Comparison of ENCODE assay signal across 18 cellular contexts in the genomic region with DNA sequence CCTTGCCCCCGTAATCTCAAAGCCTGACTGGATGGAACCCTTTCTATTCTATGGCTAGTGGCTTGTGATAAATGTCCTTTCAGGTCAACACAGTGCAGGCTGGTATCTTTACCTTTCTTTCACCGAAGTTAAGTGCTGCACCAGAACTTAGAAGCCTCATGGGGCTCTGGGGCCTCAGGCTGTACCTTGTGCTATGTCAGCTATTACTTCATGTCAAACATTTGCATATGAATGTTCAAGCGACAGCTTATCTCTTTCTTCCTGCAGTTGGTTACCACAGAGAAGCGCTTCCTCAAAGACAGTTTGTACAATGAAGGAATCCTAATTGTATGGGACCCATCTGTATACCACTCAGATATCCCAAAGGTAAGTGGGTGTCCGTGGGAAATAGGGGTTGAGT.
A peak's percentile ranks its signal among the peaks of the same experiment; 100 is the strongest.
DNase-seq lines count a peak whose midpoint lies in the region; ATAC-seq, FAIRE-seq and TF ChIP-seq lines count a peak whose summit lies in the region.
"Had no signal": no experiment of that assay in that cellular context is flagged by ENCODE, and none has a peak within 500 bp of the region (broad histone marks: within the 10 kb centered on the region; RNA-seq: fewer than 3 reads in every experiment).

No MANE protein-coding gene starts in this region.

- H3K9me3 Mint-ChIP-seq in activated B cell treated with CpG ODN at 0.5 μM for 24 hours = no peaks in the 10 kb centered on the region
- peaks cover 2 to 6% of the 10 kb centered on the region in 2 donors for H3K9me3 Mint-ChIP-seq in stimulated activated naive B cell treated with anti-CD40 and anti-IgM and Interleukin-4, amounts not matched to agents 10 μg/mL and 1 μg/mL and 100 μg/mL, for 72 hours
- H3K9me3 Mint-ChIP-seq in Calu3 (ENCODE audit: low read depth, unreplicated experiment) = peaks cover 6% of the 10 kb centered on the region

- H3K9ac ChIP-seq in HepG2 (ENCODE audit: insufficient read depth, low read depth, low read length) = no peak overlapping the region

- no peak overlapping the region for H2AFZ ChIP-seq in HepG2 (ENCODE audit: low read length)

- H3K4me2 ChIP-seq in HepG2 (ENCODE audit: low read depth, low read length) = no peak overlapping the region

- CTCF ChIA-PET in HepG2 (lab: Yijun Ruan, JAX; ENCODE audit: low intra/inter-chr PET ratio, low total read pairs) (no interaction called here), activated B cell treated with CpG ODN at 0.5 μM for 24 hours (lab: Charles Lee) (interaction anchor here (1.3 kb wide), 1 partner anchor 223 kb away, joined by 4 read pairs; no protein-coding TSS in a partner anchor), Calu3 (lab: Charles Lee) (no interaction called here)

- no peaks in the 10 kb centered on the region for H3K9me3 ChIP-seq in HepG2 (ENCODE audit: low read length)
- no peaks in the 10 kb centered on the region for H3K9me3 ChIP-seq in right lobe of liver

- intact Hi-C loops in HepG2 (cut with micrococcal nuclease; ENCODE audit: unreplicated experiment) (no loop called here), right lobe of liver (cut with DNase I) (no loop called here), activated B cell treated with CpG ODN at 0.5 μM for 24 hours (cut with micrococcal nuclease) (loop anchor here (1.0 to 2.0 kb wide), 2 partner anchors 8 to 16 kb away; no protein-coding TSS in a partner anchor), Calu3 (cut with micrococcal nuclease; ENCODE audit: unreplicated experiment) (loop anchor here (5.0 kb wide), 1 partner anchor 120 kb away; no protein-coding TSS in a partner anchor)

- FAIRE-seq in HepG2 (lab: Jason Lieb, UNC) = no peak

- no peak for TF ChIP-seq RAD21 in HepG2 (CRISPR knock-in tag; IDR thresholded peaks at IDR 0.05)

- TF ChIP-seq EP300 in HepG2 (IDR thresholded peaks at IDR 0.05; ENCODE audit: low read depth in 2 of 2, low read length in 2 of 2) (no peak; a peak in 1 of 4 replicates), HepG2 (CRISPR knock-in tag; IDR thresholded peaks at IDR 0.05; ENCODE audit: borderline replicate concordance) (no peak)

- H3K36me3 ChIP-seq in HepG2 (replicated peaks in 1 of 2; ENCODE audit: control insufficient read depth in 1 of 2, insufficient read depth in 2 of 2, low read length in 2 of 2) = peaks cover 51 to 88% of the 10 kb centered on the region in 2 experiments
- H3K36me3 ChIP-seq in right lobe of liver = peaks cover 14 to 88% (median 44%) of the 10 kb centered on the region in 4 donors

- peaks cover 95% of the 10 kb centered on the region for H3K36me3 Mint-ChIP-seq in activated B cell treated with CpG ODN at 0.5 μM for 24 hours (ENCODE audit: low read depth)
- H3K36me3 Mint-ChIP-seq in stimulated activated naive B cell treated with anti-CD40 and anti-IgM and Interleukin-4, amounts not matched to agents 10 μg/mL and 1 μg/mL and 100 μg/mL, for 72 hours = peaks cover 57 to 76% of the 10 kb centered on the region in 2 donors
- no peaks in the 10 kb centered on the region for H3K36me3 Mint-ChIP-seq in Calu3 (ENCODE audit: insufficient read depth, unreplicated experiment)

- DNase-seq in HepG2 (ENCODE audit: low spot score) (no peak), right lobe of liver (no peak), NCI-H526 treated with DMSO at 0.1 percent for 48 hours (lab: John Stamatoyannopoulos, UW) (peak; percentile 13), activated B cell treated with CpG ODN at 0.5 μM for 24 hours (no peak), Calu3 (no peak)
- DNase-seq in stimulated activated naive B cell treated with anti-CD40 and anti-IgM and Interleukin-4, amounts not matched to agents 10 μg/mL and 1 μg/mL and 100 μg/mL, for 72 hours = no peak
- no peak for DNase-seq in central memory CD4-positive, alpha-beta T cell
- DNase-seq: anterior cingulate cortex, cortex of kidney, DMS53, left ventricle myocardium inferior, NCI-H146, NCI-H510A treated with DMSO at 0.1 percent for 48 hours, nephron progenitor cell, retina had no signal

- H3K4me1 ChIP-seq in HepG2 (ENCODE audit: insufficient read depth, low read length) (peaks cover 43% of the 10 kb centered on the region), right lobe of liver (no peaks in the 10 kb centered on the region)
- H3K4me1 ChIP-seq: left ventricle myocardium inferior had no signal

- H3K4me3 ChIP-seq in HepG2 (replicated peaks in 1 of 3; ENCODE audit: insufficient read depth in 1 of 3, low read depth in 2 of 3, low read length in 3 of 3) (no peak overlapping the region), right lobe of liver (no peak overlapping the region)
- H3K4me3 ChIP-seq: left ventricle myocardium inferior had no signal

- POLR2A ChIA-PET in HepG2 (lab: Yijun Ruan, JAX) (no interaction called here), activated B cell treated with CpG ODN at 0.5 μM for 24 hours (lab: Charles Lee) (no interaction called here)

- H3K4me3 Mint-ChIP-seq in activated B cell treated with CpG ODN at 0.5 μM for 24 hours (peak overlapping the region; percentile 52), Calu3 (ENCODE audit: low read depth, unreplicated experiment) (no peak overlapping the region)
- no peak overlapping the region for H3K4me3 Mint-ChIP-seq in stimulated activated naive B cell treated with anti-CD40 and anti-IgM and Interleukin-4, amounts not matched to agents 10 μg/mL and 1 μg/mL and 100 μg/mL, for 72 hours
- H3K4me3 Mint-ChIP-seq: nephron progenitor cell had no signal

- H3K27ac ChIP-seq in HepG2 (ENCODE audit: extremely low read length, insufficient read depth, low read length) (peak overlapping the region; percentile 21), right lobe of liver (no peak overlapping the region)
- H3K27ac ChIP-seq: left ventricle myocardium inferior, VCaP had no signal

- H3K27ac Mint-ChIP-seq in activated B cell treated with CpG ODN at 0.5 μM for 24 hours (peak overlapping the region; percentile 82), Calu3 (ENCODE audit: unreplicated experiment) (no peak overlapping the region)
- peak overlapping the region; percentile 20 for H3K27ac Mint-ChIP-seq in stimulated activated naive B cell treated with anti-CD40 and anti-IgM and Interleukin-4, amounts not matched to agents 10 μg/mL and 1 μg/mL and 100 μg/mL, for 72 hours
- H3K27ac Mint-ChIP-seq: nephron progenitor cell had no signal

- H3K27me3 Mint-ChIP-seq in activated B cell treated with CpG ODN at 0.5 μM for 24 hours (no peaks in the 10 kb centered on the region), Calu3 (ENCODE audit: unreplicated experiment) (no peaks in the 10 kb centered on the region)
- no peaks in the 10 kb centered on the region for H3K27me3 Mint-ChIP-seq in stimulated activated naive B cell treated with anti-CD40 and anti-IgM and Interleukin-4, amounts not matched to agents 10 μg/mL and 1 μg/mL and 100 μg/mL, for 72 hours

- TF ChIP-seq CTCF in HepG2 (CRISPR knock-in tag; IDR thresholded peaks at IDR 0.05) (no peak), right lobe of liver (IDR thresholded peaks at IDR 0.05) (no peak), activated B cell treated with CpG ODN at 0.5 μM for 24 hours (IDR thresholded peaks at IDR 0.05) (no peak), Calu3 (IDR thresholded peaks at IDR 0.05; ENCODE audit: unreplicated experiment) (no peak)

- H3K79me2 ChIP-seq in HepG2 (ENCODE audit: insufficient read depth, low read length) = peaks cover 13% of the 10 kb centered on the region

- H3K4me1 Mint-ChIP-seq in activated B cell treated with CpG ODN at 0.5 μM for 24 hours = peaks cover 58% of the 10 kb centered on the region
- peaks cover 23 to 52% of the 10 kb centered on the region in 2 donors for H3K4me1 Mint-ChIP-seq in stimulated activated naive B cell treated with anti-CD40 and anti-IgM and Interleukin-4, amounts not matched to agents 10 μg/mL and 1 μg/mL and 100 μg/mL, for 72 hours
- no peaks in the 10 kb centered on the region for H3K4me1 Mint-ChIP-seq in Calu3 (ENCODE audit: low read depth, unreplicated experiment)
- H3K4me1 Mint-ChIP-seq: nephron progenitor cell had no signal

- BruUV-seq in HepG2 (replicated peaks; lab: Mats Ljungman, UMichigan) (no TSS peak), Calu3 (replicated peaks; lab: Mats Ljungman, UMichigan) (no TSS peak)

- ATAC-seq in HepG2 (peak; percentile 54), right lobe of liver (no peak), activated B cell treated with CpG ODN at 0.5 μM for 24 hours (ENCODE audit: low read depth) (peak; percentile 84), GM18505 (IDR thresholded peaks at IDR 0.05; ENCODE audit: unreplicated experiment) (no peak)
- ATAC-seq in stimulated activated naive B cell treated with anti-CD40 and anti-IgM and Interleukin-4, amounts not matched to agents 10 μg/mL and 1 μg/mL and 100 μg/mL, for 72 hours (replicated peaks) = peak; percentile 23 to 38
- ATAC-seq: Right ventricle myocardium inferior had no signal

- in situ Hi-C loops in HepG2 (cut with HindIII; ENCODE audit: extremely low pct_ligation_motif_present, low pct_unique_long_range_greater_than_20kb) = no loop called here

- 74% methylated on average over 5 of the region's 5 CpGs for WGBS in HepG2 (ENCODE audit: low lambda C conversion rate)
- WGBS in right lobe of liver (ENCODE audit: insufficient coverage, low coverage, low lambda C conversion rate, missing lambda C conversion rate) = 47% methylated on average over 5 of the region's 5 CpGs

- H4K20me1 ChIP-seq in HepG2 (ENCODE audit: insufficient read depth, low read length) = peaks cover 12% of the 10 kb centered on the region

- TF ChIP-seq POLR2A in HepG2 (IDR thresholded peaks at IDR 0.05; ENCODE audit: insufficient read depth in 1 of 2, low read depth in 2 of 2, low read length in 2 of 2) (no peak), right lobe of liver (IDR thresholded peaks at IDR 0.05) (no peak), GM18505 (IDR thresholded peaks at IDR 0.05; ENCODE audit: borderline replicate concordance, extremely low read depth, insufficient read depth, insufficient read length) (no peak)

- H3K27me3 ChIP-seq in HepG2 (ENCODE audit: control insufficient read depth in 1 of 2, insufficient read depth in 2 of 2, low read length in 2 of 2) = no peaks in the 10 kb centered on the region
- no peaks in the 10 kb centered on the region for H3K27me3 ChIP-seq in right lobe of liver

TF ChIP-seq in HepG2, 621 proteins besides CTCF, POLR2A, EP300 and RAD21 (continues in another document):
- TF ChIP-seq RBM22 (optimal IDR thresholded peaks at IDR 0.05; ENCODE audit: low read length) = no peak
- TF ChIP-seq CBX1 (IDR thresholded peaks at IDR 0.05; ENCODE audit: low read depth) = no peak
- no peak for TF ChIP-seq ZNF205 (CRISPR knock-in tag; IDR thresholded peaks at IDR 0.05)
- no peak for TF ChIP-seq REL (CRISPR knock-in tag; conservative IDR thresholded peaks at IDR 0.05)

Comparison
In these comparisons a context has a peak if more than half of its experiments do, and no peak if none do; other contexts are left out.
1. ATAC-seq: peak in HepG2 (single experiment), activated B cell treated with CpG ODN at 0.5 μM for 24 hours (single experiment) and stimulated activated naive B cell treated with anti-CD40 and anti-IgM and Interleukin-4, amounts not matched to agents 10 μg/mL and 1 μg/mL and 100 μg/mL, for 72 hours (2 of 2); none in right lobe of liver (0 of 4) and GM18505 (single experiment).
2. intact Hi-C loops: an anchor here in activated B cell treated with CpG ODN at 0.5 μM for 24 hours (1.0 to 2.0 kb wide) and Calu3 (5.0 kb wide); none called in HepG2 and right lobe of liver.